ENCODE assay signal across 1 cellular context in genomic region chr17:74770498-74771318, GRCh38.
TF ChIP-seq lines count a peak whose summit lies in the region.

No MANE protein-coding gene starts in this region.

TF ChIP-seq in HepG2, 621 proteins besides CTCF, POLR2A, EP300 and RAD21 (continued from another document and continues in another):
- no peak for TF ChIP-seq ZNF446 (CRISPR knock-in tag; IDR thresholded peaks at IDR 0.05)
- 0 out of 2 replicates have a peak, but pooled peaks have one; percentile 48 for TF ChIP-seq NFIC (IDR thresholded peaks at IDR 0.05; ENCODE audit: low read length)
- TF ChIP-seq SRSF4 (IDR thresholded peaks at IDR 0.05; ENCODE audit: low read depth, low read length, poor library complexity, severe bottlenecking), result no peak
- TF ChIP-seq PHF8 (CRISPR knock-in tag; IDR thresholded peaks at IDR 0.05), result peak; percentile 57; the same call in 1 of the 2 replicates
- no peak for TF ChIP-seq MLLT10 (CRISPR knock-in tag; IDR thresholded peaks at IDR 0.05)
- TF ChIP-seq ATM (IDR thresholded peaks at IDR 0.05; ENCODE audit: borderline replicate concordance), result no peak
- TF ChIP-seq SP140L (CRISPR knock-in tag; IDR thresholded peaks at IDR 0.05; ENCODE audit: borderline replicate concordance), result peak; percentile 88; the same call in 1 of the 2 replicates
- TF ChIP-seq HDAC6 (IDR thresholded peaks at IDR 0.05; ENCODE audit: low read depth, low read length), result no peak
- TF ChIP-seq ZFP41 (CRISPR knock-in tag; IDR thresholded peaks at IDR 0.05; ENCODE audit: borderline replicate concordance), result peak; percentile 78
- TF ChIP-seq DRAP1 (CRISPR knock-in tag; IDR thresholded peaks at IDR 0.05), result peak; percentile 43; the same call in 1 of the 2 replicates
- TF ChIP-seq THAP11 (CRISPR knock-in tag; IDR thresholded peaks at IDR 0.05), result peak; percentile 50
- TF ChIP-seq ARID3A (IDR thresholded peaks at IDR 0.05; ENCODE audit: low read depth, low read length), result no peak
- TF ChIP-seq ZNF362 (CRISPR knock-in tag; IDR thresholded peaks at IDR 0.05; ENCODE audit: borderline replicate concordance), result 0 out of 2 replicates have a peak, but pooled peaks have one; percentile 26
- no peak for TF ChIP-seq BATF2 (CRISPR knock-in tag; IDR thresholded peaks at IDR 0.05)
- TF ChIP-seq EEA1 (CRISPR knock-in tag; IDR thresholded peaks at IDR 0.05; ENCODE audit: borderline replicate concordance), result 0 out of 2 replicates have a peak, but pooled peaks have one; percentile 13
- TF ChIP-seq ZNF556 (CRISPR knock-in tag; IDR thresholded peaks at IDR 0.05; ENCODE audit: borderline replicate concordance), result peak; percentile 31; the same call in 1 of the 2 replicates
- TF ChIP-seq EED (CRISPR knock-in tag; IDR thresholded peaks at IDR 0.05), result no peak
- no peak for TF ChIP-seq ZEB1 (IDR thresholded peaks at IDR 0.05; ENCODE audit: insufficient replicate concordance, low read depth)
- no peak for TF ChIP-seq HDAC1 (CRISPR knock-in tag; IDR thresholded peaks at IDR 0.05)
- peak; percentile 91; the same call in 1 of the 2 replicates for TF ChIP-seq SMAD3 (CRISPR knock-in tag; IDR thresholded peaks at IDR 0.05)
- no peak for TF ChIP-seq ZNF660 (CRISPR knock-in tag; IDR thresholded peaks at IDR 0.05; ENCODE audit: borderline replicate concordance, low read depth)
- peak; percentile 63 for TF ChIP-seq PATZ1 (CRISPR knock-in tag; IDR thresholded peaks at IDR 0.05)
- no peak for TF ChIP-seq SMARCE1 (IDR thresholded peaks at IDR 0.05; ENCODE audit: borderline replicate concordance)
- peak; percentile 26; the same call in 1 of the 2 replicates for TF ChIP-seq ZFY (CRISPR knock-in tag; IDR thresholded peaks at IDR 0.05)
- TF ChIP-seq ZNF33A (CRISPR knock-in tag; IDR thresholded peaks at IDR 0.05; ENCODE audit: borderline replicate concordance), result peak; percentile 39; the same call in 1 of the 2 replicates
- peak; percentile 39; the same call in 1 of the 2 replicates for TF ChIP-seq CBFB (CRISPR knock-in tag; IDR thresholded peaks at IDR 0.05)
- TF ChIP-seq USF2 (IDR thresholded peaks at IDR 0.05; ENCODE audit: low read depth, low read length), result no peak
- TF ChIP-seq USF2 (CRISPR knock-in tag; IDR thresholded peaks at IDR 0.05; ENCODE audit: borderline replicate concordance), result no peak
- no peak for TF ChIP-seq MEF2D (CRISPR knock-in tag; IDR thresholded peaks at IDR 0.05)
- TF ChIP-seq ZNF256 (CRISPR knock-in tag; conservative IDR thresholded peaks at IDR 0.05), result no peak
- TF ChIP-seq ATF7 (IDR thresholded peaks at IDR 0.05), result no peak
- no peak for TF ChIP-seq ATF7 (CRISPR knock-in tag; IDR thresholded peaks at IDR 0.05)
- no peak for TF ChIP-seq ZBTB46 (CRISPR knock-in tag; IDR thresholded peaks at IDR 0.05; ENCODE audit: borderline replicate concordance)
- TF ChIP-seq PAF1 (CRISPR knock-in tag; IDR thresholded peaks at IDR 0.05), result peak; percentile 75; the same call in 1 of the 2 replicates
- TF ChIP-seq GTF3A (CRISPR knock-in tag; conservative IDR thresholded peaks at IDR 0.05), result no peak
- no peak for TF ChIP-seq ZNF207 (IDR thresholded peaks at IDR 0.05; ENCODE audit: borderline replicate concordance)
- peak; percentile 70; the same call in 1 of the 2 replicates for TF ChIP-seq MIER2 (CRISPR knock-in tag; IDR thresholded peaks at IDR 0.05)
- peak; percentile 92 for TF ChIP-seq TAF15 (IDR thresholded peaks at IDR 0.05; ENCODE audit: low read depth, low read length, poor library complexity, severe bottlenecking)
- no peak for TF ChIP-seq BRCA1 (CRISPR knock-in tag; IDR thresholded peaks at IDR 0.05)
- 0 out of 2 replicates have a peak, but pooled peaks have one; percentile 37 for TF ChIP-seq TFDP2 (CRISPR knock-in tag; IDR thresholded peaks at IDR 0.05)
- TF ChIP-seq CHD4 (IDR thresholded peaks at IDR 0.05; ENCODE audit: borderline replicate concordance, low read length), result no peak
- TF ChIP-seq ZNF740 (CRISPR knock-in tag; IDR thresholded peaks at IDR 0.05), result no peak
- TF ChIP-seq ZMAT5 (CRISPR knock-in tag; IDR thresholded peaks at IDR 0.05; ENCODE audit: borderline replicate concordance, low read depth), result no peak
- TF ChIP-seq ZBTB3 (CRISPR knock-in tag; IDR thresholded peaks at IDR 0.05; ENCODE audit: borderline replicate concordance, low read depth), result no peak
- TF ChIP-seq ZNF367 (CRISPR knock-in tag; IDR thresholded peaks at IDR 0.05; ENCODE audit: borderline replicate concordance), result no peak
- TF ChIP-seq ZBTB10 (CRISPR knock-in tag; IDR thresholded peaks at IDR 0.05; ENCODE audit: borderline replicate concordance), result no peak
- no peak for TF ChIP-seq RNF219 (CRISPR knock-in tag; IDR thresholded peaks at IDR 0.05)
- no peak for TF ChIP-seq ZSCAN22 (CRISPR knock-in tag; IDR thresholded peaks at IDR 0.05)
- no peak for TF ChIP-seq ZNF761 (CRISPR knock-in tag; conservative IDR thresholded peaks at IDR 0.05)
